Comparison of ENCODE assay signal across 2 cellular contexts in genomic region chr20:10963717-10964266, GRCh38.
TF ChIP-seq lines count a peak whose summit lies in the region.

No MANE protein-coding gene starts in this region.

TF ChIP-seq in A549, 52 proteins besides CTCF, POLR2A, EP300 and RAD21 (continued from another document):
- TF ChIP-seq ATOH8 (CRISPR knock-in tag; IDR thresholded peaks at IDR 0.05; ENCODE audit: low read depth): no peak
- TF ChIP-seq NR3C1 (IDR thresholded peaks at IDR 0.05): no peak
- TF ChIP-seq SREBF2 (IDR thresholded peaks at IDR 0.05): no peak
- no peak for TF ChIP-seq HES2 (IDR thresholded peaks at IDR 0.05)

TF ChIP-seq in GM23338, 12 proteins besides CTCF, POLR2A, EP300 and RAD21 (continued from another document):
- TF ChIP-seq ZNF462 (CRISPR knock-in tag; IDR thresholded peaks at IDR 0.05) (no peak), EZH2 (IDR thresholded peaks at IDR 0.05; ENCODE audit: low read depth, unreplicated experiment) (no peak), ZNF114 (CRISPR knock-in tag; IDR thresholded peaks at IDR 0.05) (no peak), ETS1 (IDR thresholded peaks at IDR 0.05) (no peak), JUNB (IDR thresholded peaks at IDR 0.05; ENCODE audit: unreplicated experiment) (no peak), NANOG (IDR thresholded peaks at IDR 0.05; ENCODE audit: borderline replicate concordance) (no peak)
